In the genomic region with DNA sequence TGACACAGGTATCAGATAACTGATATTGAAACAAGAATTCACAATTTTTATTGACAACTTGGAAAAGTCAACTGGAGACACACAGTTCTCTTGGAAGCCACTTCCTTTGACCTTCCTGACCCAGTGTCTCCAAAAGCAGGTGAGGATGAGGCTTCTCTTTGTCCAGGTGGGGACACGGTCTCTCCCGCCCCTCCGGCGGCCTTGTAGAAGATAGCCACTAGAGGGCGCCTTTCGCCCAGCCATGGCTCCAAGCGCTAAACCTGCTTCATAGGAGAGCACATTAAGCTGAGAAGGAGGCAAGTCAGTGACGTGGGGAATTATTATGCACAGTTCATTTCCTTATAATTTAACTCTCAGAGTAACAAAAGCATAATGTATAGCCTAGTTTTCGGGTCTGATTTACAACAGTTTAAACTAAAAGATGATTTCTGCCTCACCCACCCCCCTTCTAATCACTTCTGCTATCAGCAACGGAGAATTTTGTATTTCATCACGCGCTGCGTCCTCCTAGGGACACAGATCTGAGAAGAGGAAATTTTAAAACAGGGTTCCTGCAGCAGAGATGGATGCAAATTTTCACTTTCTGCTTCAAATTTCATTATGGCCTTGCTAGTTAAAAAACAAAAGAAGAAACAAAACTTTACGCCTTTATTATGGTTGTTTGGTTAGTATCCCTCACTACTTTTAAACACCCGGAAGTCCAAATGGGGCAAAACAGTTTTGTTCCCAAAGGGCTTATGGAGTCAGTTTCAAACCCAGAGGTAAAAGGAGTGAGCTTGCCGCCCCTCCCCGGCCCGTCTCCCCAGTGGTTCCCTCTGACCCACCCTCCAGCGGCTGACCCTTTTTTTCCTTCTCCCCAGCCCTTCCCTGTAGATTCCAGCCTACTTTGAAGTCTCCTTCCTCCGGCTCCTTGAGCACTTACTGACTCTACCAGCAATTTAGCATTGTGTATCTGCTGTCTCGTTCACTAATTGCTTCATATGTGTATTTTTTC, we compare ENCODE assay signal across 8 cellular contexts.
DNase-seq lines count a peak whose midpoint lies in the region; ATAC-seq and TF ChIP-seq lines count a peak whose summit lies in the region.

No MANE protein-coding gene starts in this region.

- peak; percentile 68 for DNase-seq in EH (ENCODE audit: low read depth)
- peak; percentile 4 for DNase-seq in GOT3 (lab: John Stamatoyannopoulos, UW)
- DNase-seq in Kasumi-1 (lab: John Stamatoyannopoulos, UW), result peak; percentile 34 to 38
- DNase-seq in RWPE2 (ENCODE audit: low spot score), result no peak
- DNase-seq in activated gamma-delta T cell (lab: John Stamatoyannopoulos, UW), result peak; percentile 11
- peak; percentile 53 for DNase-seq in germinal center (ENCODE audit: low spot score)
- DNase-seq in omental fat pad (ENCODE audit: low spot score), result peak; percentile 53
- peak; percentile 79 to 85 for DNase-seq in suprapubic skin (ENCODE audit: low spot score in 2 of 2)

- ATAC-seq in RWPE2 (ENCODE audit: low read depth) (peak; percentile 98), omental fat pad (ENCODE audit: low FRiP score) (peak; percentile 93)

- H3K4me1 ChIP-seq in RWPE2 (ENCODE audit: insufficient read depth, poor library complexity, severe bottlenecking) (no peaks in the 10 kb centered on the region), suprapubic skin (peaks cover 6% of the 10 kb centered on the region)

- no peak for TF ChIP-seq EP300 in suprapubic skin (IDR thresholded peaks at IDR 0.05)

- peak overlapping the region; percentile 17 for H3K4me3 ChIP-seq in RWPE2 (ENCODE audit: severe bottlenecking)
- H3K4me3 ChIP-seq in suprapubic skin, result peak overlapping the region; percentile 37

- H3K9me3 ChIP-seq in RWPE2 (ENCODE audit: severe bottlenecking) (no peaks in the 10 kb centered on the region), suprapubic skin (no peaks in the 10 kb centered on the region)

- TF ChIP-seq POLR2A in suprapubic skin (IDR thresholded peaks at IDR 0.05), result no peak

- H3K36me3 ChIP-seq in RWPE2 (ENCODE audit: low read depth), result no peaks in the 10 kb centered on the region
- H3K36me3 ChIP-seq in suprapubic skin, result no peaks in the 10 kb centered on the region

- WGBS in suprapubic skin, result 17% methylated on average over 21 of the region's 21 CpGs

- no peaks in the 10 kb centered on the region for H3K27me3 ChIP-seq in RWPE2 (ENCODE audit: insufficient read depth, poor library complexity, severe bottlenecking)
- no peaks in the 10 kb centered on the region for H3K27me3 ChIP-seq in suprapubic skin

- H3K27ac ChIP-seq in RWPE2 (ENCODE audit: poor library complexity, severe bottlenecking), result no peak overlapping the region
- H3K27ac ChIP-seq in suprapubic skin, result no peak overlapping the region

- peak; percentile 93 for TF ChIP-seq CTCF in RWPE2 (IDR thresholded peaks at IDR 0.05; ENCODE audit: poor library complexity, severe bottlenecking)
- TF ChIP-seq CTCF in omental fat pad (IDR thresholded peaks at IDR 0.05), result peak in 1 of 3 donors; percentile 37
- peak; percentile 85 to 90 for TF ChIP-seq CTCF in suprapubic skin (IDR thresholded peaks at IDR 0.05)
